Comparison of ENCODE assay signal across 1 cellular context in the genomic region with DNA sequence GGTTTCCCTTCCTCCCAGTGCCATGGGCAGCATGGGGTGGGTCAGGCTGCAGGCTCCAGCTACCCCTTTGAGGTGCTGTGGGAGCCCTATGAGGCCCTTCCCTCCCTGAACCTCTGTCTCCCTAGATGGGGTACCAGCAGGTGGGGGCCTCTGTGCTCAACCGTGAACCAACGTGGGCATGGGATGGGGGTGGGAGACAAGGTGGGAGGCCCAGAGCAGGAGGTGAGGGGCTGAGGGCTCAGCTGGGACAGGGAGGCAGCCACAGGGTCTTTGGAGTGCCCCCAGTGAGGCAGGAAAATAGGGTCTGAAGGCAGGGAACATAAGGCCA.
TF ChIP-seq lines count a peak whose summit lies in the region.

No MANE protein-coding gene starts in this region.

TF ChIP-seq in GM12878, 131 proteins besides CTCF, POLR2A, EP300 and RAD21 (continued from another document):
- TF ChIP-seq, protein P1, sequence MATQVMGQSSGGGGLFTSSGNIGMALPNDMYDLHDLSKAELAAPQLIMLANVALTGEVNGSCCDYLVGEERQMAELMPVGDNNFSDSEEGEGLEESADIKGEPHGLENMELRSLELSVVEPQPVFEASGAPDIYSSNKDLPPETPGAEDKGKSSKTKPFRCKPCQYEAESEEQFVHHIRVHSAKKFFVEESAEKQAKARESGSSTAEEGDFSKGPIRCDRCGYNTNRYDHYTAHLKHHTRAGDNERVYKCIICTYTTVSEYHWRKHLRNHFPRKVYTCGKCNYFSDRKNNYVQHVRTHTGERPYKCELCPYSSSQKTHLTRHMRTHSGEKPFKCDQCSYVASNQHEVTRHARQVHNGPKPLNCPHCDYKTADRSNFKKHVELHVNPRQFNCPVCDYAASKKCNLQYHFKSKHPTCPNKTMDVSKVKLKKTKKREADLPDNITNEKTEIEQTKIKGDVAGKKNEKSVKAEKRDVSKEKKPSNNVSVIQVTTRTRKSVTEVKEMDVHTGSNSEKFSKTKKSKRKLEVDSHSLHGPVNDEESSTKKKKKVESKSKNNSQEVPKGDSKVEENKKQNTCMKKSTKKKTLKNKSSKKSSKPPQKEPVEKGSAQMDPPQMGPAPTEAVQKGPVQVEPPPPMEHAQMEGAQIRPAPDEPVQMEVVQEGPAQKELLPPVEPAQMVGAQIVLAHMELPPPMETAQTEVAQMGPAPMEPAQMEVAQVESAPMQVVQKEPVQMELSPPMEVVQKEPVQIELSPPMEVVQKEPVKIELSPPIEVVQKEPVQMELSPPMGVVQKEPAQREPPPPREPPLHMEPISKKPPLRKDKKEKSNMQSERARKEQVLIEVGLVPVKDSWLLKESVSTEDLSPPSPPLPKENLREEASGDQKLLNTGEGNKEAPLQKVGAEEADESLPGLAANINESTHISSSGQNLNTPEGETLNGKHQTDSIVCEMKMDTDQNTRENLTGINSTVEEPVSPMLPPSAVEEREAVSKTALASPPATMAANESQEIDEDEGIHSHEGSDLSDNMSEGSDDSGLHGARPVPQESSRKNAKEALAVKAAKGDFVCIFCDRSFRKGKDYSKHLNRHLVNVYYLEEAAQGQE (IDR thresholded peaks at IDR 0.05; ENCODE audit: low read depth, low read length): no peak
- no peak for TF ChIP-seq RUNX3 (IDR thresholded peaks at IDR 0.05; ENCODE audit: low read length)
- no peak for TF ChIP-seq EGR1 (IDR thresholded peaks at IDR 0.05; ENCODE audit: borderline replicate concordance in 1 of 2, low read depth in 2 of 2, low read length in 2 of 2)
- no peak for TF ChIP-seq YBX1 (IDR thresholded peaks at IDR 0.05)
- TF ChIP-seq TAF1 (IDR thresholded peaks at IDR 0.05; ENCODE audit: borderline replicate concordance, low read depth, low read length): no peak
- no peak for TF ChIP-seq MYB (IDR thresholded peaks at IDR 0.05; ENCODE audit: borderline replicate concordance, low read depth, low read length)
- no peak for TF ChIP-seq YY1 (IDR thresholded peaks at IDR 0.05; ENCODE audit: low read depth, low read length)
- TF ChIP-seq POLR2AphosphoS5 (IDR thresholded peaks at IDR 0.05; ENCODE audit: low read length): no peak
- no peak for TF ChIP-seq RCOR1 (conservative IDR thresholded peaks at IDR 0.05; ENCODE audit: low read depth, low read length)
- TF ChIP-seq TCF12 (IDR thresholded peaks at IDR 0.05; ENCODE audit: low read depth, low read length): no peak
- no peak for TF ChIP-seq BCL11A (IDR thresholded peaks at IDR 0.05; ENCODE audit: low read depth, low read length)
- no peak for TF ChIP-seq ZBED1 (IDR thresholded peaks at IDR 0.05; ENCODE audit: borderline replicate concordance)
- TF ChIP-seq, protein P2, sequence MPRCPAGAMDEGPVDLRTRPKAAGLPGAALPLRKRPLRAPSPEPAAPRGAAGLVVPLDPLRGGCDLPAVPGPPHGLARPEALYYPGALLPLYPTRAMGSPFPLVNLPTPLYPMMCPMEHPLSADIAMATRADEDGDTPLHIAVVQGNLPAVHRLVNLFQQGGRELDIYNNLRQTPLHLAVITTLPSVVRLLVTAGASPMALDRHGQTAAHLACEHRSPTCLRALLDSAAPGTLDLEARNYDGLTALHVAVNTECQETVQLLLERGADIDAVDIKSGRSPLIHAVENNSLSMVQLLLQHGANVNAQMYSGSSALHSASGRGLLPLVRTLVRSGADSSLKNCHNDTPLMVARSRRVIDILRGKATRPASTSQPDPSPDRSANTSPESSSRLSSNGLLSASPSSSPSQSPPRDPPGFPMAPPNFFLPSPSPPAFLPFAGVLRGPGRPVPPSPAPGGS (IDR thresholded peaks at IDR 0.05; ENCODE audit: borderline replicate concordance, insufficient read depth, low read depth, low read length, poor library complexity, severe bottlenecking): no peak
- TF ChIP-seq, protein P3, sequence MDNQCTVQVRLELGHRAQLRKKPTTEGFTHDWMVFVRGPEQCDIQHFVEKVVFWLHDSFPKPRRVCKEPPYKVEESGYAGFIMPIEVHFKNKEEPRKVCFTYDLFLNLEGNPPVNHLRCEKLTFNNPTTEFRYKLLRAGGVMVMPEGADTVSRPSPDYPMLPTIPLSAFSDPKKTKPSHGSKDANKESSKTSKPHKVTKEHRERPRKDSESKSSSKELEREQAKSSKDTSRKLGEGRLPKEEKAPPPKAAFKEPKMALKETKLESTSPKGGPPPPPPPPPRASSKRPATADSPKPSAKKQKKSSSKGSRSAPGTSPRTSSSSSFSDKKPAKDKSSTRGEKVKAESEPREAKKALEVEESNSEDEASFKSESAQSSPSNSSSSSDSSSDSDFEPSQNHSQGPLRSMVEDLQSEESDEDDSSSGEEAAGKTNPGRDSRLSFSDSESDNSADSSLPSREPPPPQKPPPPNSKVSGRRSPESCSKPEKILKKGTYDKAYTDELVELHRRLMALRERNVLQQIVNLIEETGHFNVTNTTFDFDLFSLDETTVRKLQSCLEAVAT (IDR thresholded peaks at IDR 0.05): no peak
- TF ChIP-seq FOXK2 (IDR thresholded peaks at IDR 0.05): no peak
- no peak for TF ChIP-seq CBX3 (IDR thresholded peaks at IDR 0.05; ENCODE audit: borderline replicate concordance, low read depth)
